In genomic region chr22:37230673-37231405, GRCh38 we compare ENCODE assay signal across 1 cellular context.
TF ChIP-seq lines count a peak whose summit lies in the region.

No MANE protein-coding gene starts in this region.

TF ChIP-seq in HepG2, 621 proteins besides CTCF, POLR2A, EP300 and RAD21 (continued from another document):
- 0 out of 2 replicates have a peak, but pooled peaks have one; percentile 18 for TF ChIP-seq ZNF280B (CRISPR knock-in tag; IDR thresholded peaks at IDR 0.05; ENCODE audit: borderline replicate concordance)
- 0 out of 2 replicates have a peak, but pooled peaks have one; percentile 24 for TF ChIP-seq THAP9 (CRISPR knock-in tag; IDR thresholded peaks at IDR 0.05; ENCODE audit: borderline replicate concordance)
- no peak for TF ChIP-seq ZNF276 (CRISPR knock-in tag; IDR thresholded peaks at IDR 0.05; ENCODE audit: low read depth)
- TF ChIP-seq, protein P1, sequence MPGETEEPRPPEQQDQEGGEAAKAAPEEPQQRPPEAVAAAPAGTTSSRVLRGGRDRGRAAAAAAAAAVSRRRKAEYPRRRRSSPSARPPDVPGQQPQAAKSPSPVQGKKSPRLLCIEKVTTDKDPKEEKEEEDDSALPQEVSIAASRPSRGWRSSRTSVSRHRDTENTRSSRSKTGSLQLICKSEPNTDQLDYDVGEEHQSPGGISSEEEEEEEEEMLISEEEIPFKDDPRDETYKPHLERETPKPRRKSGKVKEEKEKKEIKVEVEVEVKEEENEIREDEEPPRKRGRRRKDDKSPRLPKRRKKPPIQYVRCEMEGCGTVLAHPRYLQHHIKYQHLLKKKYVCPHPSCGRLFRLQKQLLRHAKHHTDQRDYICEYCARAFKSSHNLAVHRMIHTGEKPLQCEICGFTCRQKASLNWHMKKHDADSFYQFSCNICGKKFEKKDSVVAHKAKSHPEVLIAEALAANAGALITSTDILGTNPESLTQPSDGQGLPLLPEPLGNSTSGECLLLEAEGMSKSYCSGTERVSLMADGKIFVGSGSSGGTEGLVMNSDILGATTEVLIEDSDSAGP (CRISPR knock-in tag; IDR thresholded peaks at IDR 0.05; ENCODE audit: borderline replicate concordance): peak; percentile 33; the same call in 1 of the 2 replicates
- TF ChIP-seq, protein P2, sequence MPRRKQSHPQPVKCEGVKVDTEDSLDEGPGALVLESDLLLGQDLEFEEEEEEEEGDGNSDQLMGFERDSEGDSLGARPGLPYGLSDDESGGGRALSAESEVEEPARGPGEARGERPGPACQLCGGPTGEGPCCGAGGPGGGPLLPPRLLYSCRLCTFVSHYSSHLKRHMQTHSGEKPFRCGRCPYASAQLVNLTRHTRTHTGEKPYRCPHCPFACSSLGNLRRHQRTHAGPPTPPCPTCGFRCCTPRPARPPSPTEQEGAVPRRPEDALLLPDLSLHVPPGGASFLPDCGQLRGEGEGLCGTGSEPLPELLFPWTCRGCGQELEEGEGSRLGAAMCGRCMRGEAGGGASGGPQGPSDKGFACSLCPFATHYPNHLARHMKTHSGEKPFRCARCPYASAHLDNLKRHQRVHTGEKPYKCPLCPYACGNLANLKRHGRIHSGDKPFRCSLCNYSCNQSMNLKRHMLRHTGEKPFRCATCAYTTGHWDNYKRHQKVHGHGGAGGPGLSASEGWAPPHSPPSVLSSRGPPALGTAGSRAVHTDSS (CRISPR knock-in tag; conservative IDR thresholded peaks at IDR 0.05): no peak
- no peak for TF ChIP-seq ISX (CRISPR knock-in tag; conservative IDR thresholded peaks at IDR 0.05)
- TF ChIP-seq FOXA1 (IDR thresholded peaks at IDR 0.05): no peak
- peak; percentile 34; the same call in 1 of the 2 replicates for TF ChIP-seq FOXA1 (CRISPR knock-in tag; IDR thresholded peaks at IDR 0.05)
